1 cellular context compared by ENCODE assay signal in the genomic region with DNA sequence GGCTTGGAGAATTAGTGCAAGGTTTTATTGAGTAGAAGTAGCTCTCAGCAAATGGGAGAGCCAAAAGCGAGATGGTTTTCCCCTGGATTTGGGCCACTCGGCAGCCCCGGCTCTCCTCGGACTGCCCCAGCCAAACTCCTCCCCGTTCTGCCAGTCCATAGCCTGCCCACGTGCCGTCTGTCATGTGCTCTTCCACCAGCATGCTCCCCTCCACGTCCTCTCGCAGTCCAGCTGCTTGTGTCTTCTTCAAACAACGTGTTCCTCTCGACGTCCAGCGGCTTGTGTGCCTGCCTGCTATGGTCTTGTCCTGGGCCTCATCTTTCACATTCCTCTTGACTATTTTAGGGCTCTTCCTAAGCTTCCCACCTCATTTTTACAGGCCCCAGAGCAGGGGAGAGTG.
TF ChIP-seq lines count a peak whose summit lies in the region.

No MANE protein-coding gene starts in this region.

TF ChIP-seq in HepG2, 621 proteins besides CTCF, POLR2A, EP300 and RAD21 (continued from another document):
- TF ChIP-seq, protein P1, sequence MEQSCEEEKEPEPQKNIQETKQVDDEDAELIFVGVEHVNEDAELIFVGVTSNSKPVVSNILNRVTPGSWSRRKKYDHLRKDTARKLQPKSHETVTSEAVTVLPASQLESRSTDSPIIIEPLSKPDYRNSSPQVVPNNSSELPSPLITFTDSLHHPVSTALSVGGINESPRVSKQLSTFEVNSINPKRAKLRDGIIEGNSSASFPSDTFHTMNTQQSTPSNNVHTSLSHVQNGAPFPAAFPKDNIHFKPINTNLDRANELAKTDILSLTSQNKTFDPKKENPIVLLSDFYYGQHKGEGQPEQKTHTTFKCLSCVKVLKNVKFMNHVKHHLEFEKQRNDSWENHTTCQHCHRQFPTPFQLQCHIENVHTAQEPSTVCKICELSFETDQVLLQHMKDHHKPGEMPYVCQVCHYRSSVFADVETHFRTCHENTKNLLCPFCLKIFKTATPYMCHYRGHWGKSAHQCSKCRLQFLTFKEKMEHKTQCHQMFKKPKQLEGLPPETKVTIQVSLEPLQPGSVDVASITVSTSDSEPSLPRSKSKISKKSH (CRISPR knock-in tag; IDR thresholded peaks at IDR 0.05; ENCODE audit: borderline replicate concordance) = peak; percentile 72; the same call in 1 of the 2 replicates
